ENCODE assay signal across 22 cellular contexts in genomic region chr6:135640449-135641111, GRCh38.
A peak's percentile ranks its signal among the peaks of the same experiment; 100 is the strongest.
DNase-seq lines count a peak whose midpoint lies in the region; ATAC-seq and TF ChIP-seq lines count a peak whose summit lies in the region.
"Had no signal": no experiment of that assay in that cellular context is flagged by ENCODE, and none has a peak within 500 bp of the region (broad histone marks: within the 10 kb centered on the region; RNA-seq: fewer than 3 reads in every experiment).

No MANE protein-coding gene starts in this region.

- H3K4me2 ChIP-seq in OCI-LY3 (ENCODE audit: low read length) (peak overlapping the region; percentile 41), osteoblast (ENCODE audit: insufficient read depth, low read length) (no peak overlapping the region)

- H3K4me3 Mint-ChIP-seq in activated CD4-positive, alpha-beta T cell treated with anti-CD3 and anti-CD28 coated beads for 36 hours: no peak overlapping the region
- H3K4me3 Mint-ChIP-seq: CD4-positive, CD25-positive, alpha-beta regulatory T cell; nephron progenitor cell; T-cell had no signal

- H3K27me3 ChIP-seq in OCI-LY3 (ENCODE audit: low read depth, low read length) (no peaks in the 10 kb centered on the region), osteoblast (ENCODE audit: insufficient read depth, low read length) (no peaks in the 10 kb centered on the region)
- H3K27me3 ChIP-seq: cardiac muscle cell, stomach had no signal

- H3K36me3 ChIP-seq in OCI-LY3 (replicated peaks; ENCODE audit: low read depth, low read length): no peaks in the 10 kb centered on the region
- no peaks in the 10 kb centered on the region for H3K36me3 ChIP-seq in osteoblast (ENCODE audit: insufficient read depth, low read length)
- H3K36me3 ChIP-seq: cardiac muscle cell, stomach had no signal

- peaks cover 5% of the 10 kb centered on the region for H3K9me3 Mint-ChIP-seq in activated CD4-positive, alpha-beta T cell treated with anti-CD3 and anti-CD28 coated beads for 36 hours (ENCODE audit: low read depth)
- H3K9me3 Mint-ChIP-seq: nephron progenitor cell, T-cell had no signal

- POLR2A ChIA-PET in activated CD4-positive, alpha-beta T cell treated with anti-CD3 and anti-CD28 coated beads for 36 hours (lab: Charles Lee): no interaction called here

- intact Hi-C loops in activated CD4-positive, alpha-beta T cell treated with anti-CD3 and anti-CD28 coated beads for 36 hours (cut with DNase I, micrococcal nuclease): loop anchor here (1.0 to 5.0 kb wide), 6 partner anchors 16 to 104 kb away; no protein-coding TSS in a partner anchor

- H3K9me3 ChIP-seq in OCI-LY3 (ENCODE audit: insufficient read depth, low read length) (no peaks in the 10 kb centered on the region), osteoblast (ENCODE audit: low read depth, low read length) (no peaks in the 10 kb centered on the region)
- H3K9me3 ChIP-seq: stomach had no signal

- CTCF ChIA-PET in activated CD4-positive, alpha-beta T cell treated with anti-CD3 and anti-CD28 coated beads for 36 hours (lab: Charles Lee): no interaction called here

- H3K4me3 ChIP-seq in OCI-LY3 (ENCODE audit: low read length) (no peak overlapping the region), osteoblast (ENCODE audit: insufficient read depth, low read length) (no peak overlapping the region)
- H3K4me3 ChIP-seq: cardiac muscle cell, stomach had no signal

- H3K27ac Mint-ChIP-seq in activated CD4-positive, alpha-beta T cell treated with anti-CD3 and anti-CD28 coated beads for 36 hours: peak overlapping the region; percentile 69
- H3K27ac Mint-ChIP-seq: CD4-positive, CD25-positive, alpha-beta regulatory T cell; nephron progenitor cell; T-cell had no signal

- H3K27me3 Mint-ChIP-seq in activated CD4-positive, alpha-beta T cell treated with anti-CD3 and anti-CD28 coated beads for 36 hours: peaks cover 4% of the 10 kb centered on the region
- H3K27me3 Mint-ChIP-seq: CD4-positive, CD25-positive, alpha-beta regulatory T cell; T-cell had no signal

- H3K9ac ChIP-seq in OCI-LY3 (ENCODE audit: low read length): no peak overlapping the region

- ATAC-seq in activated CD4-positive, alpha-beta T cell treated with anti-CD3 and anti-CD28 coated beads for 36 hours: peak; percentile 91
- ATAC-seq in GM21529 (IDR thresholded peaks at IDR 0.05; ENCODE audit: unreplicated experiment) (peak; percentile 63), HG03196 (IDR thresholded peaks at IDR 0.05; ENCODE audit: unreplicated experiment) (no peak)
- ATAC-seq: sciatic nerve, T-cell had no signal

- H2AFZ ChIP-seq in OCI-LY3 (ENCODE audit: low read depth, low read length) (no peak overlapping the region), osteoblast (ENCODE audit: low read length) (peak overlapping the region; percentile 34)

- H3K79me2 ChIP-seq in OCI-LY3 (ENCODE audit: low read length): no peaks in the 10 kb centered on the region
- no peaks in the 10 kb centered on the region for H3K79me2 ChIP-seq in osteoblast (ENCODE audit: insufficient read depth, low read length)

- H4K20me1 ChIP-seq in OCI-LY3 (ENCODE audit: insufficient read depth, low read length): no peaks in the 10 kb centered on the region
- no peaks in the 10 kb centered on the region for H4K20me1 ChIP-seq in osteoblast (ENCODE audit: insufficient read depth, low read length)

- peaks cover 20% of the 10 kb centered on the region for H3K36me3 Mint-ChIP-seq in activated CD4-positive, alpha-beta T cell treated with anti-CD3 and anti-CD28 coated beads for 36 hours (ENCODE audit: low read depth)
- H3K36me3 Mint-ChIP-seq: CD4-positive, CD25-positive, alpha-beta regulatory T cell; T-cell had no signal

- no peak for TF ChIP-seq CTCF in OCI-LY3 (IDR thresholded peaks at IDR 0.05; ENCODE audit: low read depth, low read length)
- TF ChIP-seq CTCF in osteoblast (IDR thresholded peaks at IDR 0.05; ENCODE audit: extremely low read depth, low read depth, low read length): no peak

- H3K27ac ChIP-seq in OCI-LY3 (ENCODE audit: low read length) (no peak overlapping the region), osteoblast (ENCODE audit: low read depth, low read length) (no peak overlapping the region)
- H3K27ac ChIP-seq: cardiac muscle cell, stomach had no signal

- peak; percentile 19 for DNase-seq in activated CD4-positive, alpha-beta T cell treated with anti-CD3 and anti-CD28 coated beads for 36 hours
- no peak for DNase-seq in activated CD4-positive, alpha-beta T cell treated with anti-CD3 and anti-CD28 coated beads for 4 hours
- no peak for DNase-seq in osteoblast (ENCODE audit: insufficient read length, low spot score, missing footprints)
- DNase-seq in AML-193 (lab: John Stamatoyannopoulos, UW): no peak
- no peak for DNase-seq in stimulated activated CD4-positive, alpha-beta T cell treated with anti-CD3 and anti-CD28 coated beads, Interleukin-2, amount 100 ng/mL, for 24 hours
- DNase-seq: activated CD4-positive, alpha-beta T cell treated with anti-CD3 and anti-CD28 coated beads for 1 hour; activated gamma-delta T cell; effector memory CD4-positive, alpha-beta T cell; foreskin melanocyte; MM.1S; NCI-H2029 treated with DMSO at 0.1 percent for 48 hours; NCI-H82; nephron progenitor cell; RPMI8226; stomach; T-cell had no signal

- H3K4me1 ChIP-seq in OCI-LY3 (ENCODE audit: low read length) (peaks cover 22% of the 10 kb centered on the region), osteoblast (ENCODE audit: insufficient read depth, low read length) (peaks cover 5% of the 10 kb centered on the region)
- H3K4me1 ChIP-seq: stomach had no signal

- H3K4me1 Mint-ChIP-seq in activated CD4-positive, alpha-beta T cell treated with anti-CD3 and anti-CD28 coated beads for 36 hours: peaks cover 41% of the 10 kb centered on the region
- H3K4me1 Mint-ChIP-seq: CD4-positive, CD25-positive, alpha-beta regulatory T cell; nephron progenitor cell had no signal
